ENCODE assay signal across 25 cellular contexts in genomic region chr12:52679875-52680274, GRCh38. TPM values are rescaled to one million over a fixed set of nuclear protein-coding genes. Genes with fewer than 3 reads are reported as not detected.
DNase-seq lines count a peak whose midpoint lies in the region; ATAC-seq and TF ChIP-seq lines count a peak whose summit lies in the region.
"Had no signal": no experiment of that assay in that cellular context is flagged by ENCODE, and none has a peak within 500 bp of the region (broad histone marks: within the 10 kb centered on the region; RNA-seq: fewer than 3 reads in every experiment).

No MANE protein-coding gene starts in this region.

- 0 out of 2 replicates have a peak, but pooled peaks cover 2% of the 10 kb centered on the region for H3K27me3 ChIP-seq in HAP-1 (ENCODE audit: low read depth)
- H3K27me3 ChIP-seq: BLaER1 treated with 17β-estradiol and CSF1 and Interleukin-3, amounts not matched to agents 10 nM and 100 nM had no signal

- POLR2A ChIA-PET in activated CD8-positive, alpha-beta T cell treated with anti-CD3 and anti-CD28 coated beads, Interleukin-2, amount 10 ng/mL, durations not matched to agents 7 days and 5 days (lab: Charles Lee): interaction anchor here (0.9 kb wide), 1 partner anchor 98 kb away, joined by 3 read pairs; no protein-coding TSS in a partner anchor
- POLR2A ChIA-PET in activated CD8-positive, alpha-beta T cell treated with anti-CD3 and anti-CD28 coated beads for 36 hours (lab: Charles Lee): interaction anchor here (1.3 kb wide), 1 partner anchor 11 kb away, joined by 3 read pairs; no protein-coding TSS in a partner anchor
- POLR2A ChIA-PET in HEK293 (lab: Yijun Ruan, JAX): no interaction called here

- no peak for TF ChIP-seq CTCF in activated CD8-positive, alpha-beta T cell treated with anti-CD3 and anti-CD28 coated beads for 36 hours (IDR thresholded peaks at IDR 0.05)
- TF ChIP-seq CTCF in HEK293 (tag by site-specific recombination; IDR thresholded peaks at IDR 0.05): no peak

- peak overlapping the region; percentile 26 for H3K4me3 Mint-ChIP-seq in activated CD8-positive, alpha-beta T cell treated with anti-CD3 and anti-CD28 coated beads, Interleukin-2, amount 10 ng/mL, durations not matched to agents 7 days and 5 days
- no peak overlapping the region for H3K4me3 Mint-ChIP-seq in activated CD8-positive, alpha-beta T cell treated with anti-CD3 and anti-CD28 coated beads for 36 hours
- H3K4me3 Mint-ChIP-seq: B cell; CD8-positive, alpha-beta memory T cell; HFFc6 had no signal

- H3K9me3 ChIP-seq in HEK293 (ENCODE audit: control insufficient read depth, insufficient read depth, low read depth, low read length) (no peaks in the 10 kb centered on the region), HAP-1 (no peaks in the 10 kb centered on the region)
- H3K9me3 ChIP-seq: BLaER1 treated with 17β-estradiol and CSF1 and Interleukin-3, amounts not matched to agents 10 nM and 100 nM had no signal

- H3K27me3 Mint-ChIP-seq in activated CD8-positive, alpha-beta T cell treated with anti-CD3 and anti-CD28 coated beads, Interleukin-2, amount 10 ng/mL, durations not matched to agents 7 days and 5 days (ENCODE audit: low read depth): peaks cover 35% of the 10 kb centered on the region
- H3K27me3 Mint-ChIP-seq in activated CD8-positive, alpha-beta T cell treated with anti-CD3 and anti-CD28 coated beads for 36 hours: no peaks in the 10 kb centered on the region

- H3K4me3 ChIP-seq in HEK293 (ENCODE audit: low read depth, low read length) (no peak overlapping the region), HAP-1 (no peak overlapping the region)
- H3K4me3 ChIP-seq: BLaER1 treated with 17β-estradiol and CSF1 and Interleukin-3, amounts not matched to agents 10 nM and 100 nM; GM12878; GM23248 had no signal

- H3K36me3 ChIP-seq in HEK293 (ENCODE audit: control insufficient read depth in 2 of 2, insufficient read depth in 1 of 2, low read length in 2 of 2) (no peaks in the 10 kb centered on the region), HAP-1 (replicated peaks) (no peaks in the 10 kb centered on the region)
- H3K36me3 ChIP-seq: BLaER1 treated with 17β-estradiol and CSF1 and Interleukin-3, amounts not matched to agents 10 nM and 100 nM had no signal

- no peaks in the 10 kb centered on the region for H3K36me3 Mint-ChIP-seq in activated CD8-positive, alpha-beta T cell treated with anti-CD3 and anti-CD28 coated beads, Interleukin-2, amount 10 ng/mL, durations not matched to agents 7 days and 5 days (ENCODE audit: low read depth)
- no peaks in the 10 kb centered on the region for H3K36me3 Mint-ChIP-seq in activated CD8-positive, alpha-beta T cell treated with anti-CD3 and anti-CD28 coated beads for 36 hours (ENCODE audit: low read depth)
- H3K36me3 Mint-ChIP-seq: CD8-positive, alpha-beta memory T cell had no signal

- H3K9me3 Mint-ChIP-seq in activated CD8-positive, alpha-beta T cell treated with anti-CD3 and anti-CD28 coated beads, Interleukin-2, amount 10 ng/mL, durations not matched to agents 7 days and 5 days (ENCODE audit: insufficient read depth): no peaks in the 10 kb centered on the region
- H3K9me3 Mint-ChIP-seq in activated CD8-positive, alpha-beta T cell treated with anti-CD3 and anti-CD28 coated beads for 36 hours: no peaks in the 10 kb centered on the region
- H3K9me3 Mint-ChIP-seq: CD8-positive, alpha-beta memory T cell; HFFc6 had no signal

- ATAC-seq in activated CD8-positive, alpha-beta T cell treated with anti-CD3 and anti-CD28 coated beads, Interleukin-2, amount 10 ng/mL, durations not matched to agents 7 days and 5 days: no peak
- ATAC-seq in activated CD8-positive, alpha-beta T cell treated with anti-CD3 and anti-CD28 coated beads for 36 hours: no peak
- ATAC-seq: GM12878 had no signal

- H3K27ac ChIP-seq in HEK293 (ENCODE audit: extremely low read depth, low read depth, low read length): no peak overlapping the region
- H3K27ac ChIP-seq: BLaER1 treated with 17β-estradiol and CSF1 and Interleukin-3, amounts not matched to agents 10 nM and 100 nM; GM23248; HL-60 had no signal

- CTCF ChIA-PET in activated CD8-positive, alpha-beta T cell treated with anti-CD3 and anti-CD28 coated beads, Interleukin-2, amount 10 ng/mL, durations not matched to agents 7 days and 5 days (lab: Charles Lee): interaction anchor here (1.6 to 2.8 kb wide), 4 partner anchors 94 to 200 kb away, joined by 9 to 13 read pairs (median 10); no protein-coding TSS in a partner anchor
- CTCF ChIA-PET in activated CD8-positive, alpha-beta T cell treated with anti-CD3 and anti-CD28 coated beads for 36 hours (lab: Charles Lee): interaction anchor here (0.9 to 1.6 kb wide), 6 partner anchors 10 to 205 kb away, joined by 3 to 6 read pairs (median 4); no protein-coding TSS in a partner anchor
- CTCF ChIA-PET in HEK293 (lab: Yijun Ruan, JAX): no interaction called here

- H3K4me1 ChIP-seq in HEK293 (ENCODE audit: control insufficient read depth, insufficient read depth, low read length) (no peaks in the 10 kb centered on the region), HAP-1 (no peaks in the 10 kb centered on the region)
- H3K4me1 ChIP-seq: BLaER1 treated with 17β-estradiol and CSF1 and Interleukin-3, amounts not matched to agents 10 nM and 100 nM had no signal

- in situ Hi-C loops in HAP-1 (cut with MboI; ENCODE audit: low sequenced_read_pairs): no loop called here

- intact Hi-C loops in activated CD8-positive, alpha-beta T cell treated with anti-CD3 and anti-CD28 coated beads for 36 hours (cut with micrococcal nuclease): no loop called here
- intact Hi-C loops in posterior vena cava (cut with DNase I): no loop called here

- peak overlapping the region; percentile 16 for H3K27ac Mint-ChIP-seq in activated CD8-positive, alpha-beta T cell treated with anti-CD3 and anti-CD28 coated beads, Interleukin-2, amount 10 ng/mL, durations not matched to agents 7 days and 5 days
- H3K27ac Mint-ChIP-seq in activated CD8-positive, alpha-beta T cell treated with anti-CD3 and anti-CD28 coated beads for 36 hours: no peak overlapping the region
- H3K27ac Mint-ChIP-seq: B cell; CD8-positive, alpha-beta memory T cell; HFFc6 had no signal

- no peak for DNase-seq in activated CD8-positive, alpha-beta T cell treated with anti-CD3 and anti-CD28 coated beads, Interleukin-2, amount 10 ng/mL, durations not matched to agents 7 days and 5 days
- no peak for DNase-seq in activated CD8-positive, alpha-beta T cell treated with anti-CD3 and anti-CD28 coated beads for 36 hours
- DNase-seq in posterior vena cava (ENCODE audit: low spot score) (peak; percentile 55), AG08396 (ENCODE audit: low spot score) (no peak), HAP-1 (ENCODE audit: low spot score in 2 of 2) (no peak), NCI-H128 (lab: John Stamatoyannopoulos, UW; ENCODE audit: unreplicated experiment) (no peak)
- DNase-seq: 8988T; CD8-positive, alpha-beta memory T cell; COR-L47; DMS 273 treated with DMSO at 0.1 percent for 48 hours; DMS53; DND-41; EL; GM23248; HCEC 1CT; HFFc6 had no signal

- H3K4me1 Mint-ChIP-seq in activated CD8-positive, alpha-beta T cell treated with anti-CD3 and anti-CD28 coated beads, Interleukin-2, amount 10 ng/mL, durations not matched to agents 7 days and 5 days (ENCODE audit: low read depth): peaks cover 25% of the 10 kb centered on the region
- peaks cover 33% of the 10 kb centered on the region for H3K4me1 Mint-ChIP-seq in activated CD8-positive, alpha-beta T cell treated with anti-CD3 and anti-CD28 coated beads for 36 hours (ENCODE audit: low read depth)
- H3K4me1 Mint-ChIP-seq: B cell had no signal

TF ChIP-seq in HEK293, 187 proteins besides CTCF, POLR2A, EP300 and RAD21:
- TF ChIP-seq PBX3 (CRISPR knock-in tag; IDR thresholded peaks at IDR 0.05) (no peak), ZNF239 (tag by site-specific recombination; IDR thresholded peaks at IDR 0.05) (peak; percentile 42; the same call in 1 of the 2 replicates), ZNF521 (tag by site-specific recombination; IDR thresholded peaks at IDR 0.05) (peak; percentile 86; the same call in 1 of the 2 replicates), ZNF473 (tag by site-specific recombination; IDR thresholded peaks at IDR 0.05) (peak; percentile 66; the same call in 1 of the 2 replicates)

RNA-seq across cellular contexts. Expression of gene KRT1, which starts 0.3 kb away (rescaled TPM):
- total RNA-seq in activated CD8-positive, alpha-beta T cell treated with anti-CD3 and anti-CD28 coated beads, Interleukin-2, amount 10 ng/mL, durations not matched to agents 7 days and 5 days: not detected
- total RNA-seq in activated CD8-positive, alpha-beta T cell treated with anti-CD3 and anti-CD28 coated beads for 36 hours: not detected
- under 1 TPM in 1 of 2 donors, not detected in 1; 0.42 TPM for total RNA-seq in posterior vena cava
- total RNA-seq: A673; B cell; CD8-positive, alpha-beta memory T cell; G401; GM12878; GM23248; H4; HFFc6; HT1080 had no signal

RNA-seq across cellular contexts. Expression of gene KRT77, which starts 23.4 kb away (rescaled TPM):
- total RNA-seq in activated CD8-positive, alpha-beta T cell treated with anti-CD3 and anti-CD28 coated beads, Interleukin-2, amount 10 ng/mL, durations not matched to agents 7 days and 5 days: not detected
- not detected for total RNA-seq in activated CD8-positive, alpha-beta T cell treated with anti-CD3 and anti-CD28 coated beads for 36 hours
- total RNA-seq in posterior vena cava: not detected
- total RNA-seq: A673; B cell; CD8-positive, alpha-beta memory T cell; G401; GM12878; GM23248; H4; HFFc6; HT1080 had no signal

RNA-seq across cellular contexts. Expression of gene KRT2, which starts 27.9 kb away (rescaled TPM):
- total RNA-seq in activated CD8-positive, alpha-beta T cell treated with anti-CD3 and anti-CD28 coated beads, Interleukin-2, amount 10 ng/mL, durations not matched to agents 7 days and 5 days: under 1 TPM in 1 of 2 experiments, not detected in 1; 0.10 TPM
- not detected for total RNA-seq in activated CD8-positive, alpha-beta T cell treated with anti-CD3 and anti-CD28 coated beads for 36 hours
- not detected for total RNA-seq in posterior vena cava
- total RNA-seq: A673; B cell; CD8-positive, alpha-beta memory T cell; G401; GM23248; HFFc6; HT1080 had no signal
